9 cellular contexts compared by ENCODE assay signal in the genomic region with DNA sequence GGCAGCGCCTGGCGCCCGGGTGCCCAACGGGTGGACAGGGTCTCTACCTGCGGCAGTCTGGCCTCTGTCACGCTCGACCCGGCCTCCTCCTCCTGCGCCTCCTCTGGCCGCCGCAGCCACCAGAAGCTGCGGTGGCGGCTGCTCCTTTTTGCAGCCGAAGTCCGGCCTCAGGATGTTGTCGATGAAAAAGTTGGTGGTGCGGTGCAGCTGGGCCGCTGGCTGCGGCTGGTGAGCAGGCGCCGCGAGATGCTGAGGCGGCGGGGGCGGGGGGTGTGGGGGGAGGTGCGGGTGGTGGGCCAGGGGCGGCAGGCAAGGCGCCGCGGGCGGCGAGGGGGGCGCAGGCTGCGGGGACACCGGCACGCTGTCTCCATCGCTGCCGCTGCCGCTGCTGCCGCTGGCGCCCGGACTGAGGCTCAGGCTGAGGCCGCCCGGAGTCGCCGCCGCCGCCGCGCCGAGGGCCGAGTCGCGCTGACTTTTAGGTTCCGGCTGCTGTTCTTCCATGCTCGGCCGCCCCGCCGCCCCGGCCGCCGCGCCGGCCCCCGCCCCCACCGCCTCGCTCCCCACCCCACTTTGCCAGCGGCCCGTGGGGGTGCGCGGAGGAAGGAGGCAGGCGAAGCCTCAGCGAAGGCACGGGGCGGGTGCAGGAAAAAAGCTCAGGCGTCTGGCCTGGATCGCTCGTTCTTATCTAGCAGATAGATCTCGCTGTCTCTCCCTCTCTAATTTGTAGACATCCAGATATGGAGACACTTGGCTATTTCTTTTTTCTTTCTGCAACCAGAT. TPM values are rescaled to one million over a fixed set of nuclear protein-coding genes. Genes with fewer than 3 reads are reported as not detected.
DNase-seq lines count a peak whose midpoint lies in the region; ATAC-seq lines count a peak whose summit lies in the region.
"Had no signal": no experiment of that assay in that cellular context is flagged by ENCODE, and none has a peak within 500 bp of the region (broad histone marks: within the 10 kb centered on the region; RNA-seq: fewer than 3 reads in every experiment).

No MANE protein-coding gene starts in this region.

- peak overlapping the region; percentile 1 for H3K18ac ChIP-seq in mesendoderm (ENCODE audit: low read length)

- no CpG with 5 or more reads among the region's 79 CpGs for WGBS in mesendoderm (ENCODE audit: extremely low coverage, insufficient coverage, low lambda C conversion rate)

- H3K23ac ChIP-seq in mesendoderm (ENCODE audit: low read length): no peak overlapping the region

- no peak overlapping the region for H3K4ac ChIP-seq in mesendoderm (ENCODE audit: low read depth, low read length)

- H3K4me1 ChIP-seq in adipocyte (ENCODE audit: control insufficient read depth, insufficient read depth, low read length): peaks cover 23% of the 10 kb centered on the region
- peaks cover 5% of the 10 kb centered on the region for H3K4me1 ChIP-seq in mesendoderm (ENCODE audit: control insufficient read depth, low read depth, low read length)
- H3K4me1 ChIP-seq in Karpas-422 (ENCODE audit: low read length): no peaks in the 10 kb centered on the region

- H3K56ac ChIP-seq in mesendoderm (ENCODE audit: low read length): no peak overlapping the region

- peaks cover 11% of the 10 kb centered on the region for H3K36me3 ChIP-seq in adipocyte (ENCODE audit: control insufficient read depth, insufficient read depth, low read length, severe bottlenecking)
- H3K36me3 ChIP-seq in mesendoderm (ENCODE audit: control insufficient read depth, insufficient read depth, low read length): no peaks in the 10 kb centered on the region
- no peaks in the 10 kb centered on the region for H3K36me3 ChIP-seq in Karpas-422 (ENCODE audit: insufficient read depth, low read length)
- H3K36me3 ChIP-seq: spleen had no signal

- H4K5ac ChIP-seq in mesendoderm (ENCODE audit: low read length): no peak overlapping the region

- no peaks in the 10 kb centered on the region for H3K9me2 ChIP-seq in Karpas-422 (replicated peaks; ENCODE audit: insufficient read depth, low read length)

- H2AK5ac ChIP-seq in mesendoderm (ENCODE audit: low read length): no peak overlapping the region

- H3K9me3 ChIP-seq in adipocyte (ENCODE audit: control insufficient read depth, low read length): no peaks in the 10 kb centered on the region
- no peaks in the 10 kb centered on the region for H3K9me3 ChIP-seq in Karpas-422 (ENCODE audit: low read length)
- H3K9me3 ChIP-seq: spleen had no signal

- no peak overlapping the region for H4K8ac ChIP-seq in mesendoderm (ENCODE audit: low read depth, low read length)

- no peak for ATAC-seq in GM18511 (IDR thresholded peaks at IDR 0.05; ENCODE audit: unreplicated experiment)

- in situ Hi-C loops in G401 (cut with HindIII; ENCODE audit: low sequenced_read_pairs): no loop called here

- H3K27me3 ChIP-seq in adipocyte (replicated peaks; ENCODE audit: control insufficient read depth, insufficient read depth, low read length) (no peaks in the 10 kb centered on the region), mesendoderm (ENCODE audit: insufficient read depth, low read length, poor library complexity) (peaks cover 82% of the 10 kb centered on the region), Karpas-422 (ENCODE audit: low read length) (no peaks in the 10 kb centered on the region)

- H4K20me1 ChIP-seq in Karpas-422 (ENCODE audit: insufficient read depth, low read depth, low read length): no peaks in the 10 kb centered on the region

- DNase-seq in A172 (ENCODE audit: low spot score) (peak; percentile 19), ELF-1 (ENCODE audit: low read depth, low spot score) (peak; percentile 40), adipocyte (ENCODE audit: low read depth) (peak; percentile 29), mesendoderm (peak; percentile 53), G401 (ENCODE audit: low spot score) (no peak), Karpas-422 (no peak), activated gamma-delta T cell (lab: John Stamatoyannopoulos, UW) (no peak)

- H2BK15ac ChIP-seq in mesendoderm (replicated peaks; ENCODE audit: low read depth): no peak overlapping the region

- no peak overlapping the region for H2AFZ ChIP-seq in Karpas-422 (ENCODE audit: low read length)

- no peak overlapping the region for H2BK120ac ChIP-seq in mesendoderm (ENCODE audit: low read depth, low read length)

- H3K4me3 ChIP-seq in adipocyte (ENCODE audit: low read length): peak overlapping the region; percentile 94
- no peak overlapping the region for H3K4me3 ChIP-seq in mesendoderm (ENCODE audit: low read length)
- H3K4me3 ChIP-seq in Karpas-422 (ENCODE audit: low read length): no peak overlapping the region

- H3K9ac ChIP-seq in adipocyte (ENCODE audit: low read length): peak overlapping the region; percentile 99
- no peak overlapping the region for H3K9ac ChIP-seq in mesendoderm (ENCODE audit: low read length)
- no peak overlapping the region for H3K9ac ChIP-seq in Karpas-422 (ENCODE audit: low read length)

- no peak overlapping the region for H3K27ac ChIP-seq in mesendoderm (ENCODE audit: low read depth, low read length)
- H3K27ac ChIP-seq in Karpas-422 (ENCODE audit: low read length): no peak overlapping the region
- H3K27ac ChIP-seq: spleen had no signal

- H3K4me2 ChIP-seq in mesendoderm (ENCODE audit: low read length): peak overlapping the region; percentile 11
- H3K4me2 ChIP-seq in Karpas-422 (ENCODE audit: low read depth, low read length, poor library complexity, severe bottlenecking): no peak overlapping the region

- H3K79me1 ChIP-seq in mesendoderm (ENCODE audit: low read length): no peaks in the 10 kb centered on the region

- H2BK5ac ChIP-seq in mesendoderm (ENCODE audit: low read length): no peak overlapping the region

- no peaks in the 10 kb centered on the region for H3K79me2 ChIP-seq in mesendoderm (ENCODE audit: control insufficient read depth, insufficient read depth, low read length)
- H3K79me2 ChIP-seq in Karpas-422 (ENCODE audit: low read length): no peaks in the 10 kb centered on the region

RNA-seq across cellular contexts. Expression of a gene that starts 0.6 kb away (rescaled TPM):
- 1.0 and 2.0 TPM in 2 replicates for total RNA-seq in A172 (2014; rRNA removed; shearing (Covaris generic))
- polyA plus RNA-seq in mesendoderm (2013, experiment 1 of 2): 0.01 TPM
- not detected for polyA plus RNA-seq in mesendoderm (2013, experiment 2 of 2)
- total RNA-seq in G401 (2014; rRNA removed; shearing (Covaris generic)): not detected in 2 replicates
- not detected in 2 replicates for total RNA-seq in Karpas-422 (2014; rRNA removed; shearing (Covaris generic); ENCODE audit: low replicate concordance)
- total RNA-seq: spleen had no signal
- polyA plus RNA-seq: spleen had no signal

Comparison
In these comparisons a context has a peak if more than half of its experiments do, and no peak if none do; other contexts are left out.
1. DNase-seq: peak in A172 (single experiment), ELF-1 (single experiment), adipocyte (single experiment) and mesendoderm (single experiment); none in G401 (single experiment), Karpas-422 (single experiment) and activated gamma-delta T cell (single experiment).